In genomic region chr10:86888585-86889381, GRCh38 we compare ENCODE assay signal across 9 cellular contexts.
DNase-seq lines count a peak whose midpoint lies in the region; ATAC-seq and TF ChIP-seq lines count a peak whose summit lies in the region.
"Had no signal": no experiment of that assay in that cellular context is flagged by ENCODE, and none has a peak within 500 bp of the region (broad histone marks: within the 10 kb centered on the region; RNA-seq: fewer than 3 reads in every experiment).

No MANE protein-coding gene starts in this region.

- peak overlapping the region in 4 of 5 donors; percentile 4 to 64 (median 34) for H3K27ac ChIP-seq in adrenal gland
- H3K27ac ChIP-seq: SK-N-MC had no signal

- no peak overlapping the region for H3K4me3 ChIP-seq in adrenal gland
- H3K4me3 ChIP-seq: SK-N-MC had no signal

- POLR2A ChIA-PET in GM10248 (lab: Yijun Ruan, JAX), result no interaction called here

- 46 to 51% (median 50%) methylated on average over 7 of the region's 7 CpGs for WGBS in adrenal gland, 4 donors

- H3K27me3 Mint-ChIP-seq in naive B cell, result no peaks in the 10 kb centered on the region

- no peaks in the 10 kb centered on the region for H3K9me3 ChIP-seq in adrenal gland (replicated peaks in 1 of 3)

- no peak for TF ChIP-seq POLR2A in adrenal gland (IDR thresholded peaks at IDR 0.05)

- no peak overlapping the region for H3K27ac Mint-ChIP-seq in naive B cell

- H3K36me3 ChIP-seq in adrenal gland (replicated peaks in 1 of 2), result no peaks in the 10 kb centered on the region

- H3K4me1 Mint-ChIP-seq in naive B cell, result peaks cover 0 to 10% (median 10%) of the 10 kb centered on the region in 3 donors

- intact Hi-C loops in adrenal gland (cut with DNase I), result no loop called here

- no peaks in the 10 kb centered on the region for H3K9me3 Mint-ChIP-seq in naive B cell

- peak; percentile 96 for ATAC-seq in GM21526 (IDR thresholded peaks at IDR 0.05; ENCODE audit: low FRiP score, unreplicated experiment)
- ATAC-seq in naive B cell (ENCODE audit: low read depth in 2 of 2), result peak; percentile 93 to 95

- TF ChIP-seq CTCF in GM10248 (IDR thresholded peaks at IDR 0.05; ENCODE audit: control extremely low read depth, extremely low read depth, low read depth, missing control alignments) (no peak), adrenal gland (IDR thresholded peaks at IDR 0.05) (no peak)

- no peaks in the 10 kb centered on the region for H3K27me3 ChIP-seq in adrenal gland

- CTCF ChIA-PET in GM10248 (lab: Yijun Ruan, JAX), result interaction anchor here (1.0 to 3.1 kb wide), 3 partner anchors 11 to 80 kb away, joined by 3 to 16 read pairs (median 3); no protein-coding TSS in a partner anchor

- H3K4me3 Mint-ChIP-seq in naive B cell, result no peak overlapping the region

- H3K36me3 Mint-ChIP-seq in naive B cell, result no peaks in the 10 kb centered on the region

- DNase-seq in GM10248 (ENCODE audit: extremely low spot score), result peak; percentile 80
- DNase-seq in HS-5 (ENCODE audit: low read depth), result peak; percentile 34
- peak in 4 of 7 donors; percentile 31 to 62 (median 47) for DNase-seq in adrenal gland
- peak; percentile 36 for DNase-seq in naive B cell
- DNase-seq in NCI-H82 treated with DMSO at 0.1 percent for 48 hours (lab: John Stamatoyannopoulos, UW; ENCODE audit: unreplicated experiment), result no peak
- no peak for DNase-seq in NCI-H2029 treated with DMSO at 0.1 percent for 48 hours (lab: John Stamatoyannopoulos, UW)
- DNase-seq in stimulated activated CD4-positive, alpha-beta T cell treated with anti-CD3 and anti-CD28 coated beads, Interleukin-4, amount 100 ng/mL, for 1 hour, result no peak

- H3K4me1 ChIP-seq in adrenal gland (replicated peaks in 1 of 2), result peaks cover 7 to 16% of the 10 kb centered on the region in 2 donors

Comparison
In these comparisons a context has a peak if more than half of its experiments do, and no peak if none do; other contexts are left out.
1. DNase-seq: peak in GM10248 (single experiment), HS-5 (single experiment), adrenal gland (4 of 7) and naive B cell (single experiment); none in NCI-H82 treated with DMSO at 0.1 percent for 48 hours (single experiment), NCI-H2029 treated with DMSO at 0.1 percent for 48 hours (single experiment) and stimulated activated CD4-positive, alpha-beta T cell treated with anti-CD3 and anti-CD28 coated beads, Interleukin-4, amount 100 ng/mL, for 1 hour (single experiment).